1 cellular context compared by ENCODE assay signal in the genomic region with DNA sequence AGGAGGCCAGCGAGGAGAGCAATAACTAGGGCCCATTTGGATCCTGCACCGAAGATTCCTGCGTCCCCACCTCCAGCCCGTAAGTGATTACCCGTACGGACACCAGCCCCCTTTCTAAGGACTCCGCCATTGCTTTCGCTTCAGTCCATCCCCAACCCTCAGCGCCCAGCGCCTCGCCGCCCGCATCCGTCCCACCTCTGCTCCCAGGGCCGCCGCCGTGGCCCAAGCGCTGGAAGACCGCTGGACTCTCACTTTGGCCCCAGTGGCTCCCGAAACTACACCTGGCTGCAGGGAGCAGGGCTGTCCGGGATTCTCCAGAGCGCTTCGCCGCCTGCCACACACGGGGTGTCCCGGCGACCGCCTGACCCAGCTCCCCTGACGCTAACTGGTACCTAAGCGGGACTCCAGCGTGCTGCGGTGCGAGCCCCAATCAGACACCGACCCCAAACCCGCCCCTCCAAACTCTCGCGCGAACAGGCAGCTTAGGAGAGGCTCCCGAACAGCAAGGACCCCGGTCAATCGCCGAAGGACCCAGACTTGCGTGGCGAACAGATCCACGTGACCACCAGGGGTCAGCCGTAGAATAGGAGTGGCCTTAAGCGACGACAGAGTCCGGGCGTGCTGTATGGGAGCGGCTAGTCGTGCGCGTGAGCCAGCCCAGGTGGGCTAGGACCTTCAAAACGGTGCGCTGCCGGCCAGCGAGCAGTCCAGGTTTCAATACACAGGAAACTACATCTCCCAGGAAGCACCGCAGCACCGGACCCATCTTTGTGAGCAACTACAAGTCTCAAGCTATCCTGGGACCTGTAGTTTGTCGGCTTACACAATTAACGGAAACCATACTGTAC.
TF ChIP-seq lines count a peak whose summit lies in the region.

Gene CNPY2, minus strand, starts transcription at position 363 of the 848 bp plus-strand sequence. CDS start 771 bp downstream, outside the sequence.

TF ChIP-seq in GM12878, 131 proteins besides CTCF, POLR2A, EP300 and RAD21 (continued from another document and continues in another):
- TF ChIP-seq SMAD5 (IDR thresholded peaks at IDR 0.05; ENCODE audit: low read depth) (peak; percentile 21; the same call in 1 of the 2 replicates), MXI1 (IDR thresholded peaks at IDR 0.05; ENCODE audit: low read depth, low read length) (peak; percentile 77), BACH1 (IDR thresholded peaks at IDR 0.05; ENCODE audit: borderline replicate concordance) (peak; percentile 30; the same call in 1 of the 2 replicates), NBN (IDR thresholded peaks at IDR 0.05) (peak; percentile 78), TCF3 (IDR thresholded peaks at IDR 0.05; ENCODE audit: borderline replicate concordance, insufficient read depth, low read depth, low read length) (peak; percentile 57; the same call in 1 of the 2 replicates), JUND (IDR thresholded peaks at IDR 0.05; ENCODE audit: low read depth, low read length) (no peak), SUPT20H (IDR thresholded peaks at IDR 0.05; ENCODE audit: borderline replicate concordance, control insufficient read depth, low read depth, low read length) (no peak), SP1 (IDR thresholded peaks at IDR 0.05; ENCODE audit: low read depth, low read length) (peak; percentile 49), KAT2A (conservative IDR thresholded peaks at IDR 0.05; ENCODE audit: control insufficient read depth, low read depth, low read length) (no peak), ZBTB33 (IDR thresholded peaks at IDR 0.05) (no peak), NFXL1 (IDR thresholded peaks at IDR 0.05; ENCODE audit: borderline replicate concordance) (no peak), BMI1 (IDR thresholded peaks at IDR 0.05; ENCODE audit: borderline replicate concordance) (no peak), TBL1XR1 (IDR thresholded peaks at IDR 0.05; ENCODE audit: low read depth, low read length) (peak; percentile 14; the same call in 1 of the 2 replicates), SMARCA5 (IDR thresholded peaks at IDR 0.05) (no peak), SIN3A (IDR thresholded peaks at IDR 0.05; ENCODE audit: low read depth, low read length) (peak; percentile 85), SUZ12 (IDR thresholded peaks at IDR 0.05; ENCODE audit: unreplicated experiment) (no peak), FOXM1 (IDR thresholded peaks at IDR 0.05; ENCODE audit: low read depth, low read length) (no peak), SMC3 (IDR thresholded peaks at IDR 0.05; ENCODE audit: borderline replicate concordance, low read length) (peak; percentile 40; the same call in 1 of the 2 replicates), EZH2 (IDR thresholded peaks at IDR 0.05; ENCODE audit: borderline replicate concordance, control insufficient read depth, low read depth, low read length) (no peak), MEF2B (IDR thresholded peaks at IDR 0.05; ENCODE audit: partially characterized antibody, poor library complexity, severe bottlenecking) (no peak), ASH2L (IDR thresholded peaks at IDR 0.05; ENCODE audit: borderline replicate concordance, low read depth) (peak; percentile 32; the same call in 1 of the 2 replicates), EGR1 (IDR thresholded peaks at IDR 0.05; ENCODE audit: borderline replicate concordance in 1 of 2, low read depth in 2 of 2, low read length in 2 of 2) (no peak), NKRF (conservative IDR thresholded peaks at IDR 0.05) (peak; percentile 52; the same call in 1 of the 2 replicates), WRNIP1 (IDR thresholded peaks at IDR 0.05; ENCODE audit: borderline replicate concordance, low read depth, low read length) (peak; percentile 19; the same call in 1 of the 2 replicates), POU2F2 (IDR thresholded peaks at IDR 0.05; ENCODE audit: borderline replicate concordance, low read depth, low read length) (peak; percentile 60; the same call in 2 of the 3 replicates), ZNF217 (IDR thresholded peaks at IDR 0.05) (no peak), IRF3 (IDR thresholded peaks at IDR 0.05) (no peak; the same call in 1 of the 2 replicates), LARP7 (IDR thresholded peaks at IDR 0.05) (peak; percentile 63), BHLHE40 (IDR thresholded peaks at IDR 0.05; ENCODE audit: borderline replicate concordance in 1 of 2, low read depth in 2 of 2, low read length in 1 of 2) (peak; percentile 75 to 92), CBX5 (IDR thresholded peaks at IDR 0.05; ENCODE audit: low read depth) (no peak), RCOR1 (conservative IDR thresholded peaks at IDR 0.05; ENCODE audit: low read depth, low read length) (peak; percentile 96; the same call in 1 of the 2 replicates), HDAC2 (IDR thresholded peaks at IDR 0.05) (no peak), ETV6 (conservative IDR thresholded peaks at IDR 0.05 in 1 of 2, IDR thresholded peaks at IDR 0.05 in 1 of 2; ENCODE audit: borderline replicate concordance in 1 of 2, low read depth in 1 of 2) (no peak), PML (IDR thresholded peaks at IDR 0.05; ENCODE audit: low read length) (peak; percentile 64; the same call in 1 of the 2 replicates)
- TF ChIP-seq, protein P1, sequence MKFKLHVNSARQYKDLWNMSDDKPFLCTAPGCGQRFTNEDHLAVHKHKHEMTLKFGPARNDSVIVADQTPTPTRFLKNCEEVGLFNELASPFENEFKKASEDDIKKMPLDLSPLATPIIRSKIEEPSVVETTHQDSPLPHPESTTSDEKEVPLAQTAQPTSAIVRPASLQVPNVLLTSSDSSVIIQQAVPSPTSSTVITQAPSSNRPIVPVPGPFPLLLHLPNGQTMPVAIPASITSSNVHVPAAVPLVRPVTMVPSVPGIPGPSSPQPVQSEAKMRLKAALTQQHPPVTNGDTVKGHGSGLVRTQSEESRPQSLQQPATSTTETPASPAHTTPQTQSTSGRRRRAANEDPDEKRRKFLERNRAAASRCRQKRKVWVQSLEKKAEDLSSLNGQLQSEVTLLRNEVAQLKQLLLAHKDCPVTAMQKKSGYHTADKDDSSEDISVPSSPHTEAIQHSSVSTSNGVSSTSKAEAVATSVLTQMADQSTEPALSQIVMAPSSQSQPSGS (IDR thresholded peaks at IDR 0.05; ENCODE audit: low read length): no peak
- TF ChIP-seq, protein P2, sequence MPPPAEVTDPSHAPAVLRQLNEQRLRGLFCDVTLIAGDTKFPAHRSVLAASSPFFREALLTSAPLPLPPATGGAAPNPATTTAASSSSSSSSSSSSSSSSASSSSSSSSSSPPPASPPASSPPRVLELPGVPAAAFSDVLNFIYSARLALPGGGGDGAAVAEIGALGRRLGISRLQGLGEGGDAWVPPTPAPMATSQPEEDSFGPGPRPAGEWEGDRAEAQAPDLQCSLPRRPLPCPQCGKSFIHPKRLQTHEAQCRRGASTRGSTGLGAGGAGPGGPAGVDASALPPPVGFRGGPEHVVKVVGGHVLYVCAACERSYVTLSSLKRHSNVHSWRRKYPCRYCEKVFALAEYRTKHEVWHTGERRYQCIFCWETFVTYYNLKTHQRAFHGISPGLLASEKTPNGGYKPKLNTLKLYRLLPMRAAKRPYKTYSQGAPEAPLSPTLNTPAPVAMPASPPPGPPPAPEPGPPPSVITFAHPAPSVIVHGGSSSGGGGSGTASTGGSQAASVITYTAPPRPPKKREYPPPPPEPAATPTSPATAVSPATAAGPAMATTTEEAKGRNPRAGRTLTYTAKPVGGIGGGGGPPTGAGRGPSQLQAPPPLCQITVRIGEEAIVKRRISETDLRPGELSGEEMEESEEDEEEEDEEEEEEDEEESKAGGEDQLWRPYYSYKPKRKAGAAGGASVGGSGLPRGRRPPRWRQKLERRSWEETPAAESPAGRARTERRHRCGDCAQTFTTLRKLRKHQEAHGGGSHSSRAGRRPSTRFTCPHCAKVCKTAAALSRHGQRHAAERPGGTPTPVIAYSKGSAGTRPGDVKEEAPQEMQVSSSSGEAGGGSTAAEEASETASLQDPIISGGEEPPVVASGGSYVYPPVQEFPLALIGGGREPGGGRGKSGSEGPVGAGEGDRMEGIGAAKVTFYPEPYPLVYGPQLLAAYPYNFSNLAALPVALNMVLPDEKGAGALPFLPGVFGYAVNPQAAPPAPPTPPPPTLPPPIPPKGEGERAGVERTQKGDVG (CRISPR knock-in tag; IDR thresholded peaks at IDR 0.05): no peak
- TF ChIP-seq, protein P3, sequence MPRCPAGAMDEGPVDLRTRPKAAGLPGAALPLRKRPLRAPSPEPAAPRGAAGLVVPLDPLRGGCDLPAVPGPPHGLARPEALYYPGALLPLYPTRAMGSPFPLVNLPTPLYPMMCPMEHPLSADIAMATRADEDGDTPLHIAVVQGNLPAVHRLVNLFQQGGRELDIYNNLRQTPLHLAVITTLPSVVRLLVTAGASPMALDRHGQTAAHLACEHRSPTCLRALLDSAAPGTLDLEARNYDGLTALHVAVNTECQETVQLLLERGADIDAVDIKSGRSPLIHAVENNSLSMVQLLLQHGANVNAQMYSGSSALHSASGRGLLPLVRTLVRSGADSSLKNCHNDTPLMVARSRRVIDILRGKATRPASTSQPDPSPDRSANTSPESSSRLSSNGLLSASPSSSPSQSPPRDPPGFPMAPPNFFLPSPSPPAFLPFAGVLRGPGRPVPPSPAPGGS (IDR thresholded peaks at IDR 0.05; ENCODE audit: borderline replicate concordance, insufficient read depth, low read depth, low read length, poor library complexity, severe bottlenecking): no peak
- TF ChIP-seq, protein P4, sequence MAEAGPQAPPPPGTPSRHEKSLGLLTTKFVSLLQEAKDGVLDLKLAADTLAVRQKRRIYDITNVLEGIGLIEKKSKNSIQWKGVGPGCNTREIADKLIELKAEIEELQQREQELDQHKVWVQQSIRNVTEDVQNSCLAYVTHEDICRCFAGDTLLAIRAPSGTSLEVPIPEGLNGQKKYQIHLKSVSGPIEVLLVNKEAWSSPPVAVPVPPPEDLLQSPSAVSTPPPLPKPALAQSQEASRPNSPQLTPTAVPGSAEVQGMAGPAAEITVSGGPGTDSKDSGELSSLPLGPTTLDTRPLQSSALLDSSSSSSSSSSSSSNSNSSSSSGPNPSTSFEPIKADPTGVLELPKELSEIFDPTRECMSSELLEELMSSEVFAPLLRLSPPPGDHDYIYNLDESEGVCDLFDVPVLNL (IDR thresholded peaks at IDR 0.05; ENCODE audit: low read depth, low read length): peak; percentile 23; the same call in 1 of the 2 replicates
- TF ChIP-seq, protein P5, sequence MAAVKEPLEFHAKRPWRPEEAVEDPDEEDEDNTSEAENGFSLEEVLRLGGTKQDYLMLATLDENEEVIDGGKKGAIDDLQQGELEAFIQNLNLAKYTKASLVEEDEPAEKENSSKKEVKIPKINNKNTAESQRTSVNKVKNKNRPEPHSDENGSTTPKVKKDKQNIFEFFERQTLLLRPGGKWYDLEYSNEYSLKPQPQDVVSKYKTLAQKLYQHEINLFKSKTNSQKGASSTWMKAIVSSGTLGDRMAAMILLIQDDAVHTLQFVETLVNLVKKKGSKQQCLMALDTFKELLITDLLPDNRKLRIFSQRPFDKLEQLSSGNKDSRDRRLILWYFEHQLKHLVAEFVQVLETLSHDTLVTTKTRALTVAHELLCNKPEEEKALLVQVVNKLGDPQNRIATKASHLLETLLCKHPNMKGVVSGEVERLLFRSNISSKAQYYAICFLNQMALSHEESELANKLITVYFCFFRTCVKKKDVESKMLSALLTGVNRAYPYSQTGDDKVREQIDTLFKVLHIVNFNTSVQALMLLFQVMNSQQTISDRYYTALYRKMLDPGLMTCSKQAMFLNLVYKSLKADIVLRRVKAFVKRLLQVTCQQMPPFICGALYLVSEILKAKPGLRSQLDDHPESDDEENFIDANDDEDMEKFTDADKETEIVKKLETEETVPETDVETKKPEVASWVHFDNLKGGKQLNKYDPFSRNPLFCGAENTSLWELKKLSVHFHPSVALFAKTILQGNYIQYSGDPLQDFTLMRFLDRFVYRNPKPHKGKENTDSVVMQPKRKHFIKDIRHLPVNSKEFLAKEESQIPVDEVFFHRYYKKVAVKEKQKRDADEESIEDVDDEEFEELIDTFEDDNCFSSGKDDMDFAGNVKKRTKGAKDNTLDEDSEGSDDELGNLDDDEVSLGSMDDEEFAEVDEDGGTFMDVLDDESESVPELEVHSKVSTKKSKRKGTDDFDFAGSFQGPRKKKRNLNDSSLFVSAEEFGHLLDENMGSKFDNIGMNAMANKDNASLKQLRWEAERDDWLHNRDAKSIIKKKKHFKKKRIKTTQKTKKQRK (IDR thresholded peaks at IDR 0.05; ENCODE audit: low read depth, low read length): no peak
